Comparison of ENCODE assay signal across 17 cellular contexts in genomic region chr1:56094168-56094567, GRCh38.
A peak's percentile ranks its signal among the peaks of the same experiment; 100 is the strongest.
DNase-seq lines count a peak whose midpoint lies in the region; ATAC-seq and TF ChIP-seq lines count a peak whose summit lies in the region.
"Had no signal": no experiment of that assay in that cellular context is flagged by ENCODE, and none has a peak within 500 bp of the region (broad histone marks: within the 10 kb centered on the region; RNA-seq: fewer than 3 reads in every experiment).

No MANE protein-coding gene starts in this region.

- H3K27ac ChIP-seq in vagina = peak overlapping the region; percentile 48

- peaks cover 7% of the 10 kb centered on the region for H3K4me1 ChIP-seq in vagina

- no peak overlapping the region for H3K4me3 ChIP-seq in vagina
- H3K4me3 ChIP-seq: GM12878 had no signal

- no peaks in the 10 kb centered on the region for H3K36me3 ChIP-seq in vagina

- TF ChIP-seq POLR2A in vagina (IDR thresholded peaks at IDR 0.05) = no peak

- intact Hi-C loops in left ventricle myocardium superior (cut with micrococcal nuclease) (no loop called here), left cardiac atrium (cut with DNase I) (no loop called here), vagina (cut with DNase I) (no loop called here)

- ATAC-seq in left ventricle myocardium superior (peak; percentile 20), left cardiac atrium (no peak)
- ATAC-seq: GM12878 had no signal

- H3K27me3 ChIP-seq in vagina = no peaks in the 10 kb centered on the region

- H3K9me3 ChIP-seq in vagina = no peaks in the 10 kb centered on the region

- no peak for TF ChIP-seq CTCF in vagina (IDR thresholded peaks at IDR 0.05)

- DNase-seq in left ventricle myocardium superior = no peak
- DNase-seq in left cardiac atrium = no peak
- DNase-seq in NCI-H446 treated with DMSO at 0.1 percent for 48 hours (lab: John Stamatoyannopoulos, UW) = peak; percentile 20
- peak; percentile 81 for DNase-seq in fibroblast of peridontal ligament (ENCODE audit: extremely low read depth)
- DNase-seq in vagina (ENCODE audit: extremely low spot score in 2 of 2) = no peak
- no peak for DNase-seq in stimulated activated CD4-positive, alpha-beta T cell treated with anti-CD3 and anti-CD28 coated beads, Interleukin-2, amount 100 ng/mL, for 48 hours
- DNase-seq in stimulated activated CD4-positive, alpha-beta T cell treated with anti-CD3 and anti-CD28 coated beads, Interleukin-4, amount 100 ng/mL, for 1 hour = no peak
- DNase-seq in activated CD8-positive, alpha-beta memory T cell treated with anti-CD3 and anti-CD28 coated beads, Interleukin-2, amount 50 U/mL, for 4 hours = no peak
- DNase-seq: CD4-positive, alpha-beta memory T cell; EL; HCEC 1CT; Karpas-422; MM.1S; NCI-H1417; NCI-H2029 treated with DMSO at 0.1 percent for 48 hours; NCI-H345 had no signal

Comparison
In these comparisons a context has a peak if more than half of its experiments do, and no peak if none do; other contexts are left out.
1. DNase-seq: peak in NCI-H446 treated with DMSO at 0.1 percent for 48 hours (single experiment) and fibroblast of peridontal ligament (single experiment); none in left ventricle myocardium superior (single experiment), left cardiac atrium (single experiment), vagina (0 of 2), stimulated activated CD4-positive, alpha-beta T cell treated with anti-CD3 and anti-CD28 coated beads, Interleukin-2, amount 100 ng/mL, for 48 hours (0 of 2), stimulated activated CD4-positive, alpha-beta T cell treated with anti-CD3 and anti-CD28 coated beads, Interleukin-4, amount 100 ng/mL, for 1 hour (single experiment) and activated CD8-positive, alpha-beta memory T cell treated with anti-CD3 and anti-CD28 coated beads, Interleukin-2, amount 50 U/mL, for 4 hours (single experiment).